Comparison of ENCODE assay signal across 16 cellular contexts in the genomic region with DNA sequence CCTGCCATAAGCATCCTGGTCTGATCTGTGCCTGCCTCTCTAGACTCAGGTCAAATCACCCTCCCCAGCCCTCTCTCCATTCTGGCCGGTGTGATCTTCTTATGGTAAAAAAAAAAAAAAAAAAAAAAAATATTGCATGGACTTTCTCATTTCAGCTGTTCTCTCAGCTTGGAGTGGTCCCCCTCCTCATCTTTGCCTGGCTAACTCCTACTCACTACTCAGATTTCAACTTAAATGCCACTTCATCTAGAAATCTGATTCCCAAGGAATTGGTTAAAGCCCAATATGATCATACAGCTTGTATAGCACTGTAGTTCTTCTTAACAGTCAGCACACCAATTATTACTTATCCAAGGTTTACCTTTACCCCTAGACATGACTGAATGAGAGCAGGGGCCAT.
DNase-seq lines count a peak whose midpoint lies in the region; ATAC-seq and TF ChIP-seq lines count a peak whose summit lies in the region.
"Had no signal": no experiment of that assay in that cellular context is flagged by ENCODE, and none has a peak within 500 bp of the region (broad histone marks: within the 10 kb centered on the region; RNA-seq: fewer than 3 reads in every experiment).

No MANE protein-coding gene starts in this region.

- H3K4me1 ChIP-seq in SJSA1 (replicated peaks) (peaks cover 39% of the 10 kb centered on the region), fibroblast of lung (ENCODE audit: control insufficient read depth, extremely low read depth, insufficient read depth, low read length) (peaks cover 15% of the 10 kb centered on the region), suprapubic skin (peaks cover 64% of the 10 kb centered on the region)

- no peak overlapping the region for H3K4me2 ChIP-seq in fibroblast of lung (ENCODE audit: extremely low read depth, insufficient read depth, low read length)

- CTCF ChIA-PET in HEK293T (lab: Yijun Ruan, JAX) = interaction anchor here (0.9 kb wide), 1 partner anchor 19 kb away, joined by 4 read pairs; no protein-coding TSS in a partner anchor

- 67% methylated on average over 1 of the region's 1 CpG for WGBS in suprapubic skin

- H3K36me3 ChIP-seq in SJSA1 (no peaks in the 10 kb centered on the region), fibroblast of lung (ENCODE audit: control insufficient read depth, insufficient read depth, low read length) (no peaks in the 10 kb centered on the region), suprapubic skin (no peaks in the 10 kb centered on the region)

- no peak for TF ChIP-seq POLR2A in suprapubic skin (IDR thresholded peaks at IDR 0.05)

- no peaks in the 10 kb centered on the region for H3K79me2 ChIP-seq in fibroblast of lung (ENCODE audit: control insufficient read depth, insufficient read depth, low read length)

- no peak overlapping the region for H3K4me3 ChIP-seq in SJSA1
- no peak overlapping the region for H3K4me3 ChIP-seq in fibroblast of lung (replicated peaks in 1 of 4; ENCODE audit: control extremely low read depth in 1 of 4, insufficient read depth in 1 of 4, low read depth in 3 of 4, low read length in 4 of 4)
- no peak overlapping the region for H3K4me3 ChIP-seq in suprapubic skin

- ATAC-seq in HG03045 (IDR thresholded peaks at IDR 0.05; ENCODE audit: unreplicated experiment) = no peak
- ATAC-seq: activated T-cell treated with anti-CD3 and anti-CD28 coated beads, Interleukin-2, amount 50 U/mL, for 4 hours; stimulated activated naive B cell treated with anti-CD40 and anti-IgM and Interleukin-4, amounts not matched to agents 10 μg/mL and 1 μg/mL and 100 μg/mL, for 72 hours; T-helper 17 cell had no signal

- H2AFZ ChIP-seq in fibroblast of lung (ENCODE audit: low read length) = no peak overlapping the region

- H3K9ac ChIP-seq in fibroblast of lung (ENCODE audit: insufficient read depth, low read length) = no peak overlapping the region

- H3K27ac ChIP-seq in SJSA1 (peak overlapping the region; percentile 68), fibroblast of lung (ENCODE audit: insufficient read depth, low read length) (peak overlapping the region; percentile 72), suprapubic skin (peak overlapping the region; percentile 57)
- H3K27ac ChIP-seq: HL-60 had no signal

- no peak for TF ChIP-seq CTCF in fibroblast of lung (conservative IDR thresholded peaks at IDR 0.05 in 1 of 2, IDR thresholded peaks at IDR 0.05 in 1 of 2; ENCODE audit: low read depth in 1 of 2, low read length in 2 of 2)
- TF ChIP-seq CTCF in suprapubic skin (IDR thresholded peaks at IDR 0.05) = no peak

- peak; percentile 47 for DNase-seq in DMS53 treated with DMSO at 0.1 percent for 48 hours (lab: John Stamatoyannopoulos, UW; ENCODE audit: unreplicated experiment)
- no peak for DNase-seq in DMS53 (lab: John Stamatoyannopoulos, UW)
- no peak for DNase-seq in SJSA1 (ENCODE audit: low read depth in 1 of 2, low spot score in 2 of 2)
- DNase-seq in fibroblast of lung (ENCODE audit: low read depth in 2 of 2) = peak; percentile 16 to 66
- DNase-seq in suprapubic skin (ENCODE audit: low spot score in 2 of 2) = no peak
- DNase-seq in inferior parietal cortex (ENCODE audit: extremely low spot score) = no peak
- no peak for DNase-seq in HEK293T (ENCODE audit: extremely low spot score)
- DNase-seq: activated CD4-positive, alpha-beta T cell treated with anti-CD3 and anti-CD28 coated beads for 48 hours; activated T-cell treated with anti-CD3 and anti-CD28 coated beads, Interleukin-2, amount 50 U/mL, for 4 hours; CD4-positive, alpha-beta memory T cell; H7; stimulated activated CD4-positive, alpha-beta T cell treated with anti-CD3 and anti-CD28 coated beads, Interleukin-4, amount 100 ng/mL, for 4 hours; stimulated activated naive B cell treated with anti-CD40 and anti-IgM and Interleukin-4, amounts not matched to agents 10 μg/mL and 1 μg/mL and 100 μg/mL, for 72 hours; T-helper 17 cell had no signal

- H3K9me3 ChIP-seq in SJSA1 (replicated peaks) (no peaks in the 10 kb centered on the region), fibroblast of lung (ENCODE audit: control insufficient read depth, insufficient read depth, low read depth, low read length) (no peaks in the 10 kb centered on the region), suprapubic skin (no peaks in the 10 kb centered on the region)

- H3K27me3 ChIP-seq in SJSA1 (replicated peaks) (no peaks in the 10 kb centered on the region), fibroblast of lung (ENCODE audit: control insufficient read depth, insufficient read depth, low read length) (no peaks in the 10 kb centered on the region), suprapubic skin (no peaks in the 10 kb centered on the region)

- POLR2A ChIA-PET in HEK293T (lab: Yijun Ruan, JAX) = no interaction called here

- TF ChIP-seq EP300 in suprapubic skin (IDR thresholded peaks at IDR 0.05) = no peak

- no peaks in the 10 kb centered on the region for H4K20me1 ChIP-seq in fibroblast of lung (ENCODE audit: control insufficient read depth, extremely low read depth, insufficient read depth, low read length)

TF ChIP-seq in HEK293T, 16 proteins besides CTCF, POLR2A, EP300 and RAD21:
- no peak for TF ChIP-seq FOXA1 (IDR thresholded peaks at IDR 0.05)
- no peak for TF ChIP-seq ELF4 (IDR thresholded peaks at IDR 0.05)
- no peak for TF ChIP-seq FOXK2 (IDR thresholded peaks at IDR 0.05)
- TF ChIP-seq SP1 (IDR thresholded peaks at IDR 0.05) = no peak
- TF ChIP-seq FOXM1 (IDR thresholded peaks at IDR 0.05; ENCODE audit: borderline replicate concordance) = no peak
- TF ChIP-seq NFRKB (IDR thresholded peaks at IDR 0.05) = no peak
- TF ChIP-seq TARDBP (IDR thresholded peaks at IDR 0.05) = no peak

Comparison
In these comparisons a context has a peak if more than half of its experiments do, and no peak if none do; other contexts are left out.
1. DNase-seq: peak in DMS53 treated with DMSO at 0.1 percent for 48 hours (single experiment) and fibroblast of lung (2 of 2); none in DMS53 (single experiment), SJSA1 (0 of 2), suprapubic skin (0 of 2), inferior parietal cortex (single experiment) and HEK293T (single experiment).
2. Peak in every context shown above with its lines, with median percentiles within 50 percentile points of each other: H3K27ac ChIP-seq.